8 cellular contexts compared by ENCODE assay signal in the genomic region with DNA sequence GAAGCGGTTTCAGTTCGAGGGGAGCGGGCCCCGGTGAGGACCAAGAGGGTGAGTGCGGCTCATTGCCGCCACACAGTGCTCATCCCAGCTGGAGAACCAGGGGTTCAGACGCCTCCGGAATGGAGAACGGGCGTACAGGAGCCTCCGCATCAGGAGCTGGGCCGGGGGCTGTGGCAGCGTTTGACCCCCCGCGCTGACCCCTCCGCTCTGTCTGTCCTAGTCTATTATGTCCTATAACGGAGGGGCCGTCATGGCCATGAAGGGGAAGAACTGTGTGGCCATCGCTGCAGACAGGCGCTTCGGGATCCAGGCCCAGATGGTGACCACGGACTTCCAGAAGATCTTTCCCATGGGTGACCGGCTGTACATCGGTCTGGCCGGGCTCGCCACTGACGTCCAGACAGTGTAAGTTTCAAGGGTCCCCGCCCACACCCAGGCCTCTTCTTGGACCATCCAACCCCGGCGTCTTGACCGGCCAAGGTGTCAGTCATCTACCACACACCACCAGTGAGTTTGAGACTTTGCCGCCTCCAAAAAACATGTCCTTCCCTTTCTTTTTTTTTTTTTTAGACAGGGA. TPM values are rescaled to one million over a fixed set of nuclear protein-coding genes. Genes with fewer than 3 reads are reported as not detected.
DNase-seq lines count a peak whose midpoint lies in the region; ATAC-seq lines count a peak whose summit lies in the region.

No MANE protein-coding gene starts in this region.

- peaks cover 1 to 30% (median 14%) of the 10 kb centered on the region in 5 donors for H3K27me3 Mint-ChIP-seq in naive thymus-derived CD8-positive, alpha-beta T cell

- peak; percentile 3 for ATAC-seq in GM19025 (IDR thresholded peaks at IDR 0.05; ENCODE audit: low read depth, unreplicated experiment)
- ATAC-seq in naive thymus-derived CD8-positive, alpha-beta T cell, result peak; percentile 3 to 8

- peaks cover 0 to 3% (median 0%) of the 10 kb centered on the region in 9 donors for H3K9me3 Mint-ChIP-seq in naive thymus-derived CD8-positive, alpha-beta T cell

- peak overlapping the region; percentile 87 to 100 (median 99) for H3K4me3 Mint-ChIP-seq in naive thymus-derived CD8-positive, alpha-beta T cell

- peaks cover 4 to 42% (median 9%) of the 10 kb centered on the region in 3 donors for H3K36me3 Mint-ChIP-seq in naive thymus-derived CD8-positive, alpha-beta T cell

- peaks cover 22 to 65% (median 55%) of the 10 kb centered on the region in 4 donors for H3K4me1 Mint-ChIP-seq in naive thymus-derived CD8-positive, alpha-beta T cell

- H3K27ac ChIP-seq in HUES6 (ENCODE audit: low read depth, low read length) (peak overlapping the region; percentile 36; the same call in 1 of the 2 replicates), cingulate gyrus (ENCODE audit: low read depth, low read length) (peak overlapping the region; percentile 87)

- peaks cover 8% of the 10 kb centered on the region for H3K27me3 ChIP-seq in HUES6 (ENCODE audit: control insufficient read depth, insufficient read depth, low read length)

- intact Hi-C loops in head of caudate nucleus (cut with DNase I), result no loop called here

- peak overlapping the region; percentile 93 to 100 (median 98) for H3K27ac Mint-ChIP-seq in naive thymus-derived CD8-positive, alpha-beta T cell

- peak overlapping the region; percentile 87 for H3K4me3 ChIP-seq in HUES6 (ENCODE audit: low read depth, low read length)

- 0 out of 2 replicates have a peak, but pooled peaks cover 4% of the 10 kb centered on the region for H3K4me1 ChIP-seq in HUES6 (ENCODE audit: control insufficient read depth, insufficient read depth, low read length)

- no peak for DNase-seq in naive thymus-derived CD8-positive, alpha-beta T cell
- DNase-seq in head of caudate nucleus (no peak), DMS 273 treated with DMSO at 0.1 percent for 48 hours (lab: John Stamatoyannopoulos, UW) (no peak), NCI-H2081 treated with DMSO at 0.1 percent for 48 hours (lab: John Stamatoyannopoulos, UW) (no peak)
- no peak for DNase-seq in stimulated activated naive CD4-positive, alpha-beta T cell (lab: John Stamatoyannopoulos, UW)

- H3K36me3 ChIP-seq in HUES6 (ENCODE audit: control insufficient read depth, insufficient read depth, low read length), result peaks cover 29% of the 10 kb centered on the region

- POLR2A ChIA-PET in naive thymus-derived CD8-positive, alpha-beta T cell (lab: Charles Lee), result interaction anchor here (1.0 to 2.1 kb wide), 7 partner anchors 22 to 400 kb away, joined by 3 to 22 read pairs (median 8); a partner anchor contains a TSS

- peak overlapping the region; percentile 90 for H3K9ac ChIP-seq in HUES6 (ENCODE audit: low read length)

- H3K9me3 ChIP-seq in HUES6 (ENCODE audit: control insufficient read depth, insufficient read depth, low read depth, low read length), result no peaks in the 10 kb centered on the region

RNA-seq across cellular contexts. Expression of a gene that starts 0.5 kb away (rescaled TPM):
- 10 to 100 TPM; 94.1 to 96.4 TPM for total RNA-seq in naive thymus-derived CD8-positive, alpha-beta T cell
- polyA plus RNA-seq in naive thymus-derived CD8-positive, alpha-beta T cell, result 100 to 1,000 TPM; 338 to 361 (median 349) TPM

RNA-seq across cellular contexts. Expression of a gene that starts 4.9 kb away (rescaled TPM):
- not detected for total RNA-seq in naive thymus-derived CD8-positive, alpha-beta T cell
- polyA plus RNA-seq in naive thymus-derived CD8-positive, alpha-beta T cell, result under 1 TPM in 1 of 3 donors, not detected in 2; 0.08 TPM

RNA-seq across cellular contexts. Expression of a gene that starts 22.9 kb away (rescaled TPM):
- total RNA-seq in naive thymus-derived CD8-positive, alpha-beta T cell, result 10 to 100 TPM; 10.7 to 12.3 TPM
- 10 to 100 TPM; 40.5 to 63.3 (median 46.2) TPM for polyA plus RNA-seq in naive thymus-derived CD8-positive, alpha-beta T cell

RNA-seq across cellular contexts. Expression of a gene that starts 46.3 kb away (rescaled TPM):
- 10 to 100 TPM; 58.2 to 64.2 TPM for total RNA-seq in naive thymus-derived CD8-positive, alpha-beta T cell
- 10 to 100 TPM; 11.8 to 17.8 (median 16.5) TPM for polyA plus RNA-seq in naive thymus-derived CD8-positive, alpha-beta T cell

RNA-seq across cellular contexts. Expression of a gene that starts 47.9 kb away (rescaled TPM):
- total RNA-seq in naive thymus-derived CD8-positive, alpha-beta T cell, result 100 to 1,000 TPM; 481 to 489 TPM
- 10 to 100 TPM in 1 of 3 donors, 1 to 10 TPM in 2; 5.5 to 11.9 (median 8.3) TPM for polyA plus RNA-seq in naive thymus-derived CD8-positive, alpha-beta T cell
